Comparison of ENCODE assay signal across 16 cellular contexts in the genomic region with DNA sequence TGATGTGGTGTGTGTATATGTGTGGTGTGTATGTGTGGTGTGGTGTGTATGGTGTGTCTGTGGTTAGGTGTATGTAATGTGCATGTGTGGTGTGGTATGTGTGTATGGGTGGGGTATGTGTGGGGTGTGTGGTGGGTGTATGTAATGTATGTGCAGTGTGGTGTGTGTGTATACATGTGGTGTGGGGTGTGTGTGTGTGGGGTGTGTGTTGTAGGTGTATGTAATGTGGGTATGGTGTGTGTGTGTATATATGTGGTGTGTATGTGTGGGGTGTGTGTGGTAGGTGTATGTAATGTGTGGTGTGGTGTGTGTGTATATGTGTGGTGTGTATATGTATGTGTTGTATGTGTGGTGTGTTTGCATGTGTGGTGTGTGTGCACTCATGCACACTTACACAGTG.
DNase-seq lines count a peak whose midpoint lies in the region; ATAC-seq, FAIRE-seq and TF ChIP-seq lines count a peak whose summit lies in the region.
"Had no signal": no experiment of that assay in that cellular context is flagged by ENCODE, and none has a peak within 500 bp of the region (broad histone marks: within the 10 kb centered on the region; RNA-seq: fewer than 3 reads in every experiment).

No MANE protein-coding gene starts in this region.

- H3K27ac ChIP-seq in HepG2 (ENCODE audit: extremely low read length, insufficient read depth, low read length) = no peak overlapping the region
- no peak overlapping the region for H3K27ac ChIP-seq in right lobe of liver
- no peak overlapping the region for H3K27ac ChIP-seq in IMR-90 (ENCODE audit: insufficient read depth, low read length)
- peak overlapping the region; percentile 75 for H3K27ac ChIP-seq in hepatocyte
- H3K27ac ChIP-seq: Peyer's patch had no signal

- FAIRE-seq in HepG2 (lab: Jason Lieb, UNC) = peak; percentile 53
- FAIRE-seq: D721Med had no signal

- no peak for TF ChIP-seq EP300 in HepG2 (IDR thresholded peaks at IDR 0.05; ENCODE audit: low read depth in 2 of 2, low read length in 2 of 2)
- TF ChIP-seq EP300 in HepG2 (CRISPR knock-in tag; IDR thresholded peaks at IDR 0.05; ENCODE audit: borderline replicate concordance) = no peak

- TF ChIP-seq CTCF in HepG2 (CRISPR knock-in tag; IDR thresholded peaks at IDR 0.05) = no peak
- no peak for TF ChIP-seq CTCF in right lobe of liver (IDR thresholded peaks at IDR 0.05)
- TF ChIP-seq CTCF in IMR-90 (conservative IDR thresholded peaks at IDR 0.05; ENCODE audit: low read depth, low read length) = no peak
- no peak for TF ChIP-seq CTCF in hepatocyte (IDR thresholded peaks at IDR 0.05; ENCODE audit: poor library complexity)

- H2BK15ac ChIP-seq in IMR-90 (ENCODE audit: low read depth, low read length) = peak overlapping the region; percentile 18; the same call in 2 of the 3 replicates

- H4K20me1 ChIP-seq in HepG2 (ENCODE audit: insufficient read depth, low read length) (no peaks in the 10 kb centered on the region), IMR-90 (ENCODE audit: insufficient read depth, low read length) (no peaks in the 10 kb centered on the region), hepatocyte (ENCODE audit: insufficient read depth, poor library complexity, severe bottlenecking) (no peaks in the 10 kb centered on the region)

- H2AFZ ChIP-seq in HepG2 (ENCODE audit: low read length) (no peak overlapping the region), IMR-90 (replicated peaks; ENCODE audit: low read length, poor library complexity) (no peak overlapping the region), hepatocyte (no peak overlapping the region)

- peaks cover 22% of the 10 kb centered on the region for H3K9me1 ChIP-seq in IMR-90 (ENCODE audit: insufficient read depth, low read length)

- H3K9me3 ChIP-seq in HepG2 (ENCODE audit: low read length) (no peaks in the 10 kb centered on the region), right lobe of liver (no peaks in the 10 kb centered on the region), IMR-90 (ENCODE audit: control insufficient read depth, insufficient read depth, low read length) (no peaks in the 10 kb centered on the region), hepatocyte (ENCODE audit: low read depth) (no peaks in the 10 kb centered on the region)
- H3K9me3 ChIP-seq: HAP-1, Peyer's patch had no signal

- dilution Hi-C loops in IMR-90 (cut with HindIII; ENCODE audit: low sequenced_read_pairs, unreplicated experiment) = no loop called here

- H3K4me2 ChIP-seq in HepG2 (ENCODE audit: low read depth, low read length) (no peak overlapping the region), IMR-90 (ENCODE audit: low read depth, low read length) (no peak overlapping the region), hepatocyte (no peak overlapping the region)

- peaks cover 54% of the 10 kb centered on the region for H3K4me1 ChIP-seq in HepG2 (ENCODE audit: insufficient read depth, low read length)
- H3K4me1 ChIP-seq in right lobe of liver = peaks cover 0 to 14% (median 2%) of the 10 kb centered on the region in 4 donors
- H3K4me1 ChIP-seq in IMR-90 (ENCODE audit: control insufficient read depth, insufficient read depth, low read length) = peaks cover 3% of the 10 kb centered on the region; the same call in 1 of the 2 replicates
- peaks cover 6% of the 10 kb centered on the region for H3K4me1 ChIP-seq in hepatocyte (ENCODE audit: insufficient read depth)
- H3K4me1 ChIP-seq: HAP-1, Peyer's patch had no signal

- in situ Hi-C loops in HepG2 (cut with HindIII; ENCODE audit: extremely low pct_ligation_motif_present, low pct_unique_long_range_greater_than_20kb) = no loop called here
- in situ Hi-C loops in IMR-90 (cut with MboI; ENCODE audit: low sequenced_read_pairs) = no loop called here

- no peak overlapping the region; the same call in 1 of the 2 replicates for H3K18ac ChIP-seq in IMR-90 (ENCODE audit: low read depth, low read length)

- H3K23ac ChIP-seq in IMR-90 (ENCODE audit: low read depth, low read length) = no peak overlapping the region

- no peaks in the 10 kb centered on the region for H3K79me1 ChIP-seq in IMR-90 (ENCODE audit: low read depth in 1 of 2, low read length in 2 of 2)

- H2BK5ac ChIP-seq in IMR-90 (ENCODE audit: low read depth, low read length, poor library complexity, severe bottlenecking) = peak overlapping the region; percentile 69

- H3K56ac ChIP-seq in IMR-90 (ENCODE audit: extremely low read depth, insufficient read depth, low read length) = no peak overlapping the region

- peak overlapping the region; percentile 93 for H2BK20ac ChIP-seq in IMR-90 (ENCODE audit: low read depth, low read length)

- TF ChIP-seq RAD21 in HepG2 (CRISPR knock-in tag; IDR thresholded peaks at IDR 0.05) (no peak), IMR-90 (IDR thresholded peaks at IDR 0.05; ENCODE audit: low read length) (no peak)

- no peak for ATAC-seq in HepG2
- no peak for ATAC-seq in right lobe of liver
- no peak for ATAC-seq in IMR-90 (ENCODE audit: low read depth)
- ATAC-seq: CD8-positive, alpha-beta T cell; Right ventricle myocardium inferior had no signal

- intact Hi-C loops in HepG2 (cut with micrococcal nuclease; ENCODE audit: unreplicated experiment) = no loop called here
- intact Hi-C loops in right lobe of liver (cut with DNase I) = no loop called here
- intact Hi-C loops in IMR-90 (cut with micrococcal nuclease) = no loop called here

- H3K27me3 ChIP-seq in HepG2 (ENCODE audit: control insufficient read depth in 1 of 2, insufficient read depth in 2 of 2, low read length in 2 of 2) (peaks cover 0 to 3% of the 10 kb centered on the region in 2 experiments; a peak in 1 of 5 replicates), right lobe of liver (no peaks in the 10 kb centered on the region), IMR-90 (ENCODE audit: control insufficient read depth, insufficient read depth, low read length) (no peaks in the 10 kb centered on the region), hepatocyte (no peaks in the 10 kb centered on the region), H7 (ENCODE audit: control insufficient read depth, insufficient read depth, low read length) (no peaks in the 10 kb centered on the region)
- H3K27me3 ChIP-seq: Peyer's patch had no signal

- peak overlapping the region; percentile 28 for H2AK9ac ChIP-seq in IMR-90 (replicated peaks; ENCODE audit: low read depth, low read length, poor library complexity)

- H3K9me2 ChIP-seq in hepatocyte (replicated peaks; ENCODE audit: insufficient read depth) = no peaks in the 10 kb centered on the region

- peak overlapping the region; percentile 83 for H3K14ac ChIP-seq in IMR-90 (replicated peaks; ENCODE audit: low read depth, low read length)

- TF ChIP-seq POLR2A in HepG2 (IDR thresholded peaks at IDR 0.05; ENCODE audit: insufficient read depth in 1 of 2, low read depth in 2 of 2, low read length in 2 of 2) (no peak), right lobe of liver (IDR thresholded peaks at IDR 0.05) (no peak), IMR-90 (IDR thresholded peaks at IDR 0.05; ENCODE audit: low read depth, low read length) (no peak)

- H4K8ac ChIP-seq in IMR-90 (ENCODE audit: low read depth in 2 of 2, low read length in 2 of 2) = peak overlapping the region in 1 of 2 experiments; percentile 7; a peak in 1 of 4 replicates

- CTCF ChIA-PET in HepG2 (lab: Yijun Ruan, JAX; ENCODE audit: low intra/inter-chr PET ratio, low total read pairs) (no interaction called here), IMR-90 (lab: Yijun Ruan, JAX) (no interaction called here)

- no TSS peak for BruUV-seq in HepG2 (replicated peaks; lab: Mats Ljungman, UMichigan)
- BruUV-seq in IMR-90 (replicated peaks; lab: Mats Ljungman, UMichigan) = no TSS peak

- DNase-seq in HepG2 (ENCODE audit: low spot score) (no peak), right lobe of liver (no peak), IMR-90 (no peak), hepatocyte (ENCODE audit: low spot score) (no peak), NCI-H2171 treated with DMSO at 0.1 percent for 48 hours (lab: John Stamatoyannopoulos, UW) (no peak), NCI-H1092 (lab: John Stamatoyannopoulos, UW) (no peak), H7 (no peak)
- DNase-seq: CD8-positive, alpha-beta T cell; DMS79; NCI-H1105 treated with DMSO at 0.1 percent for 48 hours; NCI-H1694; NCI-H2081 treated with DMSO at 0.1 percent for 48 hours; Peyer's patch had no signal

- no peaks in the 10 kb centered on the region for H3K36me3 ChIP-seq in HepG2 (replicated peaks in 1 of 2; ENCODE audit: control insufficient read depth in 1 of 2, insufficient read depth in 2 of 2, low read length in 2 of 2)
- no peaks in the 10 kb centered on the region for H3K36me3 ChIP-seq in right lobe of liver
- no peaks in the 10 kb centered on the region for H3K36me3 ChIP-seq in IMR-90 (ENCODE audit: control insufficient read depth, insufficient read depth, low read length)
- no peaks in the 10 kb centered on the region for H3K36me3 ChIP-seq in hepatocyte (replicated peaks; ENCODE audit: insufficient read depth, low read depth)
- no peaks in the 10 kb centered on the region for H3K36me3 ChIP-seq in H7 (replicated peaks; ENCODE audit: control insufficient read depth, insufficient read depth, low read length)
- H3K36me3 ChIP-seq: HAP-1, Peyer's patch had no signal

- H3K4me3 ChIP-seq in HepG2 (replicated peaks in 1 of 3; ENCODE audit: insufficient read depth in 1 of 3, low read depth in 2 of 3, low read length in 3 of 3) = no peak overlapping the region
- H3K4me3 ChIP-seq in right lobe of liver = no peak overlapping the region
- H3K4me3 ChIP-seq in IMR-90 (ENCODE audit: insufficient read depth, low read depth, low read length) = no peak overlapping the region
- no peak overlapping the region for H3K4me3 ChIP-seq in hepatocyte
- no peak overlapping the region for H3K4me3 ChIP-seq in H7 (ENCODE audit: insufficient read depth, low read depth, low read length)
- H3K4me3 ChIP-seq: HAP-1, Peyer's patch had no signal

- H2AK5ac ChIP-seq in IMR-90 (ENCODE audit: low read depth, low read length) = peak overlapping the region; percentile 96

- peak overlapping the region; percentile 96 for H2BK120ac ChIP-seq in IMR-90 (ENCODE audit: low read depth, low read length)

- H3K4ac ChIP-seq in IMR-90 (ENCODE audit: low read depth, low read length) = peak overlapping the region; percentile 90

- no peaks in the 10 kb centered on the region for H3K79me2 ChIP-seq in HepG2 (ENCODE audit: insufficient read depth, low read length)
- H3K79me2 ChIP-seq in hepatocyte = no peaks in the 10 kb centered on the region

- no peak overlapping the region for H3K9ac ChIP-seq in HepG2 (ENCODE audit: insufficient read depth, low read depth, low read length)
- H3K9ac ChIP-seq in IMR-90 (ENCODE audit: low read depth, low read length) = no peak overlapping the region

- POLR2A ChIA-PET in HepG2 (lab: Yijun Ruan, JAX) (interaction anchor here (0.7 to 1.5 kb wide), 3 partner anchors 25 to 84 kb away, joined by 3 to 11 read pairs (median 3); a partner anchor contains a TSS), IMR-90 (lab: Charles Lee; ENCODE audit: unreplicated experiment) (no interaction called here)

- H4K5ac ChIP-seq in IMR-90 (ENCODE audit: low read depth, low read length) = no peak overlapping the region

- peak overlapping the region; percentile 83 for H4K91ac ChIP-seq in IMR-90 (ENCODE audit: insufficient read depth, low read depth, low read length)

TF ChIP-seq in HepG2, 621 proteins besides CTCF, POLR2A, EP300 and RAD21 (continues in another document):
- no peak for TF ChIP-seq ZNF772 (CRISPR knock-in tag; IDR thresholded peaks at IDR 0.05)
- no peak for TF ChIP-seq CHCHD3 (CRISPR knock-in tag; IDR thresholded peaks at IDR 0.05)

TF ChIP-seq in IMR-90, 13 proteins besides CTCF, POLR2A, EP300 and RAD21:
- TF ChIP-seq CHD1 (IDR thresholded peaks at IDR 0.05; ENCODE audit: low read depth, low read length) (no peak), CEBPB (IDR thresholded peaks at IDR 0.05; ENCODE audit: low read depth, low read length) (no peak)
